In the genomic region with DNA sequence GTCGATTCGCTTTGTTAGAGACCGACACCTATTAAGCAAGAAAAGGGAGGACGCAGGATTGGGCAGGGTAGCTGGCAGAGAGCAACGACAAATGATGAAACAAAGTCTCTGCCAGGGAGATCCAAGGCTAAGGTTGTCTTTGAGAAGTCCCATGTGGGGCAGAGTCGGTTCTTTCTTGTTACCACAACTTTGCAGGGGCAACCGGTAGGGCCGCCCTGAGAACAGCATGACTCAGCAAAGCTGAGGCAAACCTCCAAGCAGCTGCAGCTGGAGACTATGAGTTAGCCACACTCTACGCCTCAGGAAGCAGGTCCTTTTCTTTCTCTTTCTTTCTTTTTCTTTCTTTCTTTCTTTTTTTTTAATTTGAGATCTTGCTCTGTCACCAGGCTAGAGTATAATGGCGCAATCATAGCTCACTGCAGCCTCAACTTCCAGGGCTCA, we compare ENCODE assay signal across 1 cellular context.
A peak's percentile ranks its signal among the peaks of the same experiment; 100 is the strongest.
TF ChIP-seq lines count a peak whose summit lies in the region.

No MANE protein-coding gene starts in this region.

TF ChIP-seq in GM12878, 131 proteins besides CTCF, POLR2A, EP300 and RAD21 (continued from another document and continues in another):
- TF ChIP-seq, protein P1, sequence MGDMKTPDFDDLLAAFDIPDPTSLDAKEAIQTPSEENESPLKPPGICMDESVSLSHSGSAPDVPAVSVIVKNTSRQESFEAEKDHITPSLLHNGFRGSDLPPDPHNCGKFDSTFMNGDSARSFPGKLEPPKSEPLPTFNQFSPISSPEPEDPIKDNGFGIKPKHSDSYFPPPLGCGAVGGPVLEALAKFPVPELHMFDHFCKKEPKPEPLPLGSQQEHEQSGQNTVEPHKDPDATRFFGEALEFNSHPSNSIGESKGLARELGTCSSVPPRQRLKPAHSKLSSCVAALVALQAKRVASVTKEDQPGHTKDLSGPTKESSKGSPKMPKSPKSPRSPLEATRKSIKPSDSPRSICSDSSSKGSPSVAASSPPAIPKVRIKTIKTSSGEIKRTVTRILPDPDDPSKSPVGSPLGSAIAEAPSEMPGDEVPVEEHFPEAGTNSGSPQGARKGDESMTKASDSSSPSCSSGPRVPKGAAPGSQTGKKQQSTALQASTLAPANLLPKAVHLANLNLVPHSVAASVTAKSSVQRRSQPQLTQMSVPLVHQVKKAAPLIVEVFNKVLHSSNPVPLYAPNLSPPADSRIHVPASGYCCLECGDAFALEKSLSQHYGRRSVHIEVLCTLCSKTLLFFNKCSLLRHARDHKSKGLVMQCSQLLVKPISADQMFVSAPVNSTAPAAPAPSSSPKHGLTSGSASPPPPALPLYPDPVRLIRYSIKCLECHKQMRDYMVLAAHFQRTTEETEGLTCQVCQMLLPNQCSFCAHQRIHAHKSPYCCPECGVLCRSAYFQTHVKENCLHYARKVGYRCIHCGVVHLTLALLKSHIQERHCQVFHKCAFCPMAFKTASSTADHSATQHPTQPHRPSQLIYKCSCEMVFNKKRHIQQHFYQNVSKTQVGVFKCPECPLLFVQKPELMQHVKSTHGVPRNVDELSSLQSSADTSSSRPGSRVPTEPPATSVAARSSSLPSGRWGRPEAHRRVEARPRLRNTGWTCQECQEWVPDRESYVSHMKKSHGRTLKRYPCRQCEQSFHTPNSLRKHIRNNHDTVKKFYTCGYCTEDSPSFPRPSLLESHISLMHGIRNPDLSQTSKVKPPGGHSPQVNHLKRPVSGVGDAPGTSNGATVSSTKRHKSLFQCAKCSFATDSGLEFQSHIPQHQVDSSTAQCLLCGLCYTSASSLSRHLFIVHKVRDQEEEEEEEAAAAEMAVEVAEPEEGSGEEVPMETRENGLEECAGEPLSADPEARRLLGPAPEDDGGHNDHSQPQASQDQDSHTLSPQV (IDR thresholded peaks at IDR 0.05), result no peak
- TF ChIP-seq ASH2L (IDR thresholded peaks at IDR 0.05; ENCODE audit: borderline replicate concordance, low read depth), result no peak
- TF ChIP-seq WRNIP1 (IDR thresholded peaks at IDR 0.05; ENCODE audit: borderline replicate concordance, low read depth, low read length), result no peak
- no peak for TF ChIP-seq CBX3 (IDR thresholded peaks at IDR 0.05; ENCODE audit: borderline replicate concordance, low read depth)
- peak; percentile 66; the same call in 1 of the 2 replicates for TF ChIP-seq MTA3 (IDR thresholded peaks at IDR 0.05; ENCODE audit: borderline replicate concordance, low read length)
- TF ChIP-seq, protein P2, sequence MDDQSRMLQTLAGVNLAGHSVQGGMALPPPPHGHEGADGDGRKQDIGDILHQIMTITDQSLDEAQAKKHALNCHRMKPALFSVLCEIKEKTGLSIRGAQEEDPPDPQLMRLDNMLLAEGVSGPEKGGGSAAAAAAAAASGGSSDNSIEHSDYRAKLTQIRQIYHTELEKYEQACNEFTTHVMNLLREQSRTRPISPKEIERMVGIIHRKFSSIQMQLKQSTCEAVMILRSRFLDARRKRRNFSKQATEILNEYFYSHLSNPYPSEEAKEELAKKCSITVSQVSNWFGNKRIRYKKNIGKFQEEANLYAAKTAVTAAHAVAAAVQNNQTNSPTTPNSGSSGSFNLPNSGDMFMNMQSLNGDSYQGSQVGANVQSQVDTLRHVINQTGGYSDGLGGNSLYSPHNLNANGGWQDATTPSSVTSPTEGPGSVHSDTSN (IDR thresholded peaks at IDR 0.05; ENCODE audit: insufficient replicate concordance, low read depth, low read length), result no peak
- TF ChIP-seq EGR1 (IDR thresholded peaks at IDR 0.05; ENCODE audit: borderline replicate concordance in 1 of 2, low read depth in 2 of 2, low read length in 2 of 2), result no peak
- TF ChIP-seq, protein P3, sequence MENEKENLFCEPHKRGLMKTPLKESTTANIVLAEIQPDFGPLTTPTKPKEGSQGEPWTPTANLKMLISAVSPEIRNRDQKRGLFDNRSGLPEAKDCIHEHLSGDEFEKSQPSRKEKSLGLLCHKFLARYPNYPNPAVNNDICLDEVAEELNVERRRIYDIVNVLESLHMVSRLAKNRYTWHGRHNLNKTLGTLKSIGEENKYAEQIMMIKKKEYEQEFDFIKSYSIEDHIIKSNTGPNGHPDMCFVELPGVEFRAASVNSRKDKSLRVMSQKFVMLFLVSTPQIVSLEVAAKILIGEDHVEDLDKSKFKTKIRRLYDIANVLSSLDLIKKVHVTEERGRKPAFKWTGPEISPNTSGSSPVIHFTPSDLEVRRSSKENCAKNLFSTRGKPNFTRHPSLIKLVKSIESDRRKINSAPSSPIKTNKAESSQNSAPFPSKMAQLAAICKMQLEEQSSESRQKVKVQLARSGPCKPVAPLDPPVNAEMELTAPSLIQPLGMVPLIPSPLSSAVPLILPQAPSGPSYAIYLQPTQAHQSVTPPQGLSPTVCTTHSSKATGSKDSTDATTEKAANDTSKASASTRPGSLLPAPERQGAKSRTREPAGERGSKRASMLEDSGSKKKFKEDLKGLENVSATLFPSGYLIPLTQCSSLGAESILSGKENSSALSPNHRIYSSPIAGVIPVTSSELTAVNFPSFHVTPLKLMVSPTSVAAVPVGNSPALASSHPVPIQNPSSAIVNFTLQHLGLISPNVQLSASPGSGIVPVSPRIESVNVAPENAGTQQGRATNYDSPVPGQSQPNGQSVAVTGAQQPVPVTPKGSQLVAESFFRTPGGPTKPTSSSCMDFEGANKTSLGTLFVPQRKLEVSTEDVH (IDR thresholded peaks at IDR 0.05; ENCODE audit: low read depth, partially characterized antibody), result no peak
- TF ChIP-seq NFYA (IDR thresholded peaks at IDR 0.05; ENCODE audit: borderline replicate concordance, low read depth, low read length), result no peak
- no peak for TF ChIP-seq KDM1A (IDR thresholded peaks at IDR 0.05; ENCODE audit: borderline replicate concordance)
- TF ChIP-seq KAT2A (conservative IDR thresholded peaks at IDR 0.05; ENCODE audit: control insufficient read depth, low read depth, low read length), result no peak
- TF ChIP-seq SREBF1 (IDR thresholded peaks at IDR 0.05; ENCODE audit: low read length), result no peak
- no peak for TF ChIP-seq NR2F1 (conservative IDR thresholded peaks at IDR 0.05)
- TF ChIP-seq, protein P4, sequence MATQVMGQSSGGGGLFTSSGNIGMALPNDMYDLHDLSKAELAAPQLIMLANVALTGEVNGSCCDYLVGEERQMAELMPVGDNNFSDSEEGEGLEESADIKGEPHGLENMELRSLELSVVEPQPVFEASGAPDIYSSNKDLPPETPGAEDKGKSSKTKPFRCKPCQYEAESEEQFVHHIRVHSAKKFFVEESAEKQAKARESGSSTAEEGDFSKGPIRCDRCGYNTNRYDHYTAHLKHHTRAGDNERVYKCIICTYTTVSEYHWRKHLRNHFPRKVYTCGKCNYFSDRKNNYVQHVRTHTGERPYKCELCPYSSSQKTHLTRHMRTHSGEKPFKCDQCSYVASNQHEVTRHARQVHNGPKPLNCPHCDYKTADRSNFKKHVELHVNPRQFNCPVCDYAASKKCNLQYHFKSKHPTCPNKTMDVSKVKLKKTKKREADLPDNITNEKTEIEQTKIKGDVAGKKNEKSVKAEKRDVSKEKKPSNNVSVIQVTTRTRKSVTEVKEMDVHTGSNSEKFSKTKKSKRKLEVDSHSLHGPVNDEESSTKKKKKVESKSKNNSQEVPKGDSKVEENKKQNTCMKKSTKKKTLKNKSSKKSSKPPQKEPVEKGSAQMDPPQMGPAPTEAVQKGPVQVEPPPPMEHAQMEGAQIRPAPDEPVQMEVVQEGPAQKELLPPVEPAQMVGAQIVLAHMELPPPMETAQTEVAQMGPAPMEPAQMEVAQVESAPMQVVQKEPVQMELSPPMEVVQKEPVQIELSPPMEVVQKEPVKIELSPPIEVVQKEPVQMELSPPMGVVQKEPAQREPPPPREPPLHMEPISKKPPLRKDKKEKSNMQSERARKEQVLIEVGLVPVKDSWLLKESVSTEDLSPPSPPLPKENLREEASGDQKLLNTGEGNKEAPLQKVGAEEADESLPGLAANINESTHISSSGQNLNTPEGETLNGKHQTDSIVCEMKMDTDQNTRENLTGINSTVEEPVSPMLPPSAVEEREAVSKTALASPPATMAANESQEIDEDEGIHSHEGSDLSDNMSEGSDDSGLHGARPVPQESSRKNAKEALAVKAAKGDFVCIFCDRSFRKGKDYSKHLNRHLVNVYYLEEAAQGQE (IDR thresholded peaks at IDR 0.05; ENCODE audit: low read depth, low read length), result no peak
- TF ChIP-seq SMARCA5 (IDR thresholded peaks at IDR 0.05), result no peak; the same call in 1 of the 2 replicates
- peak; percentile 76 for TF ChIP-seq MTA2 (IDR thresholded peaks at IDR 0.05; ENCODE audit: low read depth)
- TF ChIP-seq ZNF622 (IDR thresholded peaks at IDR 0.05), result no peak
- TF ChIP-seq ATF7 (IDR thresholded peaks at IDR 0.05; ENCODE audit: low read depth), result peak; percentile 57
- TF ChIP-seq CHD4 (IDR thresholded peaks at IDR 0.05), result no peak
- TF ChIP-seq, protein P5, sequence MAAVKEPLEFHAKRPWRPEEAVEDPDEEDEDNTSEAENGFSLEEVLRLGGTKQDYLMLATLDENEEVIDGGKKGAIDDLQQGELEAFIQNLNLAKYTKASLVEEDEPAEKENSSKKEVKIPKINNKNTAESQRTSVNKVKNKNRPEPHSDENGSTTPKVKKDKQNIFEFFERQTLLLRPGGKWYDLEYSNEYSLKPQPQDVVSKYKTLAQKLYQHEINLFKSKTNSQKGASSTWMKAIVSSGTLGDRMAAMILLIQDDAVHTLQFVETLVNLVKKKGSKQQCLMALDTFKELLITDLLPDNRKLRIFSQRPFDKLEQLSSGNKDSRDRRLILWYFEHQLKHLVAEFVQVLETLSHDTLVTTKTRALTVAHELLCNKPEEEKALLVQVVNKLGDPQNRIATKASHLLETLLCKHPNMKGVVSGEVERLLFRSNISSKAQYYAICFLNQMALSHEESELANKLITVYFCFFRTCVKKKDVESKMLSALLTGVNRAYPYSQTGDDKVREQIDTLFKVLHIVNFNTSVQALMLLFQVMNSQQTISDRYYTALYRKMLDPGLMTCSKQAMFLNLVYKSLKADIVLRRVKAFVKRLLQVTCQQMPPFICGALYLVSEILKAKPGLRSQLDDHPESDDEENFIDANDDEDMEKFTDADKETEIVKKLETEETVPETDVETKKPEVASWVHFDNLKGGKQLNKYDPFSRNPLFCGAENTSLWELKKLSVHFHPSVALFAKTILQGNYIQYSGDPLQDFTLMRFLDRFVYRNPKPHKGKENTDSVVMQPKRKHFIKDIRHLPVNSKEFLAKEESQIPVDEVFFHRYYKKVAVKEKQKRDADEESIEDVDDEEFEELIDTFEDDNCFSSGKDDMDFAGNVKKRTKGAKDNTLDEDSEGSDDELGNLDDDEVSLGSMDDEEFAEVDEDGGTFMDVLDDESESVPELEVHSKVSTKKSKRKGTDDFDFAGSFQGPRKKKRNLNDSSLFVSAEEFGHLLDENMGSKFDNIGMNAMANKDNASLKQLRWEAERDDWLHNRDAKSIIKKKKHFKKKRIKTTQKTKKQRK (IDR thresholded peaks at IDR 0.05; ENCODE audit: low read depth, low read length), result no peak
- TF ChIP-seq RUNX3 (IDR thresholded peaks at IDR 0.05; ENCODE audit: low read length), result peak; percentile 83
- TF ChIP-seq TAF1 (IDR thresholded peaks at IDR 0.05; ENCODE audit: borderline replicate concordance, low read depth, low read length), result no peak
- no peak for TF ChIP-seq ESRRA (IDR thresholded peaks at IDR 0.05; ENCODE audit: low read length)
- TF ChIP-seq TCF12 (IDR thresholded peaks at IDR 0.05; ENCODE audit: low read depth, low read length), result peak; percentile 95
- TF ChIP-seq BCL11A (IDR thresholded peaks at IDR 0.05; ENCODE audit: low read depth, low read length), result peak; percentile 66; the same call in 1 of the 2 replicates
- TF ChIP-seq, protein P6, sequence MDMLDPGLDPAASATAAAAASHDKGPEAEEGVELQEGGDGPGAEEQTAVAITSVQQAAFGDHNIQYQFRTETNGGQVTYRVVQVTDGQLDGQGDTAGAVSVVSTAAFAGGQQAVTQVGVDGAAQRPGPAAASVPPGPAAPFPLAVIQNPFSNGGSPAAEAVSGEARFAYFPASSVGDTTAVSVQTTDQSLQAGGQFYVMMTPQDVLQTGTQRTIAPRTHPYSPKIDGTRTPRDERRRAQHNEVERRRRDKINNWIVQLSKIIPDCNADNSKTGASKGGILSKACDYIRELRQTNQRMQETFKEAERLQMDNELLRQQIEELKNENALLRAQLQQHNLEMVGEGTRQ (IDR thresholded peaks at IDR 0.05; ENCODE audit: borderline replicate concordance, low read depth, low read length), result no peak
- no peak for TF ChIP-seq PAX8 (IDR thresholded peaks at IDR 0.05)
- no peak for TF ChIP-seq SIN3A (IDR thresholded peaks at IDR 0.05; ENCODE audit: low read depth, low read length)
- peak; percentile 46 for TF ChIP-seq JUNB (IDR thresholded peaks at IDR 0.05)
- TF ChIP-seq PAX5 (IDR thresholded peaks at IDR 0.05; ENCODE audit: borderline replicate concordance, low read depth, low read length), result peak; percentile 36; the same call in 1 of the 2 replicates
- TF ChIP-seq MYC (IDR thresholded peaks at IDR 0.05; ENCODE audit: insufficient read depth, insufficient read length, insufficient replicate concordance, low read length, severe bottlenecking), result no peak
- TF ChIP-seq GATAD2B (conservative IDR thresholded peaks at IDR 0.05; ENCODE audit: low read depth), result peak; percentile 67
- TF ChIP-seq, protein P7, sequence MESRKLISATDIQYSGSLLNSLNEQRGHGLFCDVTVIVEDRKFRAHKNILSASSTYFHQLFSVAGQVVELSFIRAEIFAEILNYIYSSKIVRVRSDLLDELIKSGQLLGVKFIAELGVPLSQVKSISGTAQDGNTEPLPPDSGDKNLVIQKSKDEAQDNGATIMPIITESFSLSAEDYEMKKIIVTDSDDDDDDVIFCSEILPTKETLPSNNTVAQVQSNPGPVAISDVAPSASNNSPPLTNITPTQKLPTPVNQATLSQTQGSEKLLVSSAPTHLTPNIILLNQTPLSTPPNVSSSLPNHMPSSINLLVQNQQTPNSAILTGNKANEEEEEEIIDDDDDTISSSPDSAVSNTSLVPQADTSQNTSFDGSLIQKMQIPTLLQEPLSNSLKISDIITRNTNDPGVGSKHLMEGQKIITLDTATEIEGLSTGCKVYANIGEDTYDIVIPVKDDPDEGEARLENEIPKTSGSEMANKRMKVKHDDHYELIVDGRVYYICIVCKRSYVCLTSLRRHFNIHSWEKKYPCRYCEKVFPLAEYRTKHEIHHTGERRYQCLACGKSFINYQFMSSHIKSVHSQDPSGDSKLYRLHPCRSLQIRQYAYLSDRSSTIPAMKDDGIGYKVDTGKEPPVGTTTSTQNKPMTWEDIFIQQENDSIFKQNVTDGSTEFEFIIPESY (IDR thresholded peaks at IDR 0.05), result no peak
- no peak for TF ChIP-seq MXI1 (IDR thresholded peaks at IDR 0.05; ENCODE audit: low read depth, low read length)
- TF ChIP-seq TBL1XR1 (IDR thresholded peaks at IDR 0.05; ENCODE audit: low read depth, low read length), result no peak
- TF ChIP-seq IKZF2 (IDR thresholded peaks at IDR 0.05), result peak; percentile 59 to 76; a peak in 3 of 4 replicates
- peak; percentile 78 for TF ChIP-seq EED (IDR thresholded peaks at IDR 0.05; ENCODE audit: low read depth)
- no peak for TF ChIP-seq ZBED1 (IDR thresholded peaks at IDR 0.05; ENCODE audit: borderline replicate concordance)
- TF ChIP-seq ZNF217 (IDR thresholded peaks at IDR 0.05), result no peak
